ENCODE assay signal across 1 cellular context in genomic region chr17:1985686-1986085, GRCh38.
TF ChIP-seq lines count a peak whose summit lies in the region.

No MANE protein-coding gene starts in this region.

TF ChIP-seq in K562, 482 proteins besides CTCF, POLR2A, EP300 and RAD21:
- TF ChIP-seq ATF3 (IDR thresholded peaks at IDR 0.05), result no peak
- TF ChIP-seq ATF3 (CRISPR knock-in tag; conservative IDR thresholded peaks at IDR 0.05), result no peak
- TF ChIP-seq PKNOX1 (IDR thresholded peaks at IDR 0.05), result peak; percentile 79
